8 cellular contexts compared by ENCODE assay signal in genomic region chr2:219598308-219599078, GRCh38. TPM values are rescaled to one million over a fixed set of nuclear protein-coding genes. Genes with fewer than 3 reads are reported as not detected.
DNase-seq lines count a peak whose midpoint lies in the region; ATAC-seq, FAIRE-seq and TF ChIP-seq lines count a peak whose summit lies in the region.

No MANE protein-coding gene starts in this region.

- WGBS in GM12878 (ENCODE audit: insufficient coverage, insufficient replicate concordance, low lambda C conversion rate, missing lambda C conversion rate), result 37% methylated on average over 9 of the region's 9 CpGs
- 34 to 44% methylated on average over 5 to 9 of the region's 9 CpGs for WGBS in mesodermal cell (ENCODE audit: insufficient coverage in 2 of 2), 2 experiments

- TF ChIP-seq POLR2A in GM12878 (IDR thresholded peaks at IDR 0.05; ENCODE audit: low read depth, low read length) (no peak), erythroblast (IDR thresholded peaks at IDR 0.05; ENCODE audit: low read length) (no peak)

- H3K36me3 ChIP-seq in GM12878 (ENCODE audit: control insufficient read depth in 2 of 2, insufficient read depth in 2 of 2, low read length in 1 of 2), result peaks cover 0 to 3% of the 10 kb centered on the region in 2 experiments; a peak in 3 of 4 replicates
- H3K36me3 ChIP-seq in mesodermal cell (ENCODE audit: control insufficient read depth, insufficient read depth, low read length), result peaks cover 11% of the 10 kb centered on the region

- DNase-seq in AG10803 (ENCODE audit: low read depth), result no peak
- no peak for DNase-seq in HFF-Myc (ENCODE audit: extremely low read depth, low read depth)
- no peak for DNase-seq in GM12878 (ENCODE audit: low read depth, low spot score)
- no peak for DNase-seq in erythroblast (lab: John Stamatoyannopoulos, UW)
- DNase-seq in activated effector memory CD4-positive, alpha-beta T cell treated with anti-CD3 and anti-CD28 coated beads, Interleukin-2, amount 50 U/mL, for 16 hours, result no peak
- no peak for DNase-seq in LoVo (ENCODE audit: low spot score)

- TF ChIP-seq EP300 in GM12878 (IDR thresholded peaks at IDR 0.05; ENCODE audit: borderline replicate concordance in 1 of 2, control insufficient read depth in 1 of 2, low read depth in 2 of 2, low read length in 2 of 2), result no peak

- H4K20me1 ChIP-seq in GM12878 (ENCODE audit: control insufficient read depth, insufficient read depth), result no peaks in the 10 kb centered on the region

- no peaks in the 10 kb centered on the region for H3K9me3 ChIP-seq in GM12878 (replicated peaks; ENCODE audit: control insufficient read depth, insufficient read depth, low read length)
- no peaks in the 10 kb centered on the region for H3K9me3 ChIP-seq in mesodermal cell (ENCODE audit: control insufficient read depth, low read length)

- peak; percentile 18 for FAIRE-seq in GM12878 (lab: Jason Lieb, UNC)

- H3K4me3 ChIP-seq in AG10803 (ENCODE audit: low read length) (peak overlapping the region; percentile 95), HFF-Myc (replicated peaks; ENCODE audit: low read depth, low read length) (peak overlapping the region; percentile 73), GM12878 (peak overlapping the region; percentile 74), mesodermal cell (ENCODE audit: extremely low read depth, insufficient read depth, low read length, poor library complexity, severe bottlenecking) (peak overlapping the region; percentile 66)

- ATAC-seq in GM12878 (peak; percentile 38; the same call in 2 of the 3 replicates), GM18519 (IDR thresholded peaks at IDR 0.05; ENCODE audit: low FRiP score, unreplicated experiment) (no peak)

- POLR2A ChIA-PET in GM12878 (lab: Charles Lee), result interaction anchor here (2.4 kb wide), 1 partner anchor 211 kb away, joined by 10 read pairs; the partner anchor contains the start of gene DNPEP

- no peaks in the 10 kb centered on the region for H3K79me2 ChIP-seq in GM12878 (ENCODE audit: control insufficient read depth, insufficient read depth, low read length)

- no peak for TF ChIP-seq RAD21 in GM12878 (IDR thresholded peaks at IDR 0.05; ENCODE audit: insufficient read depth, low read depth, low read length)

- H3K27me3 ChIP-seq in GM12878 (replicated peaks in 1 of 2; ENCODE audit: control insufficient read depth in 2 of 2, insufficient read depth in 2 of 2, low read length in 1 of 2), result no peaks in the 10 kb centered on the region

- RAD21 ChIA-PET in GM12878 (lab: Charles Lee; ENCODE audit: unreplicated experiment), result interaction anchor here (0.5 to 1.7 kb wide), 6 partner anchors 14 to 211 kb away, joined by 3 to 10 read pairs (median 4); partner anchors contain the start of genes CHPF, DNPEP, GMPPA and TMEM198

- peak overlapping the region; percentile 99 for H2AFZ ChIP-seq in GM12878 (ENCODE audit: control insufficient read depth, low read depth, low read length)

- H3K4me1 ChIP-seq in GM12878 (ENCODE audit: control insufficient read depth, insufficient read depth, low read length) (0 out of 2 replicates have a peak, but pooled peaks cover 8% of the 10 kb centered on the region), mesodermal cell (ENCODE audit: control insufficient read depth, insufficient read depth, low read length, poor library complexity, severe bottlenecking) (peaks cover 11% of the 10 kb centered on the region)

- intact Hi-C loops in GM12878 (cut with micrococcal nuclease; ENCODE audit: unreplicated experiment), result loop anchor here (2.0 to 5.0 kb wide), 2 partner anchors 58 to 321 kb away; partner anchors contain the start of gene DNAJB2

- peak overlapping the region; percentile 93 for H3K4me2 ChIP-seq in GM12878 (ENCODE audit: control insufficient read depth, insufficient read depth)

- peak overlapping the region; percentile 81; the same call in 1 of the 2 replicates for H3K27ac ChIP-seq in GM12878 (ENCODE audit: control insufficient read depth, insufficient read depth)
- peak overlapping the region; percentile 39 for H3K27ac ChIP-seq in mesodermal cell (ENCODE audit: low read depth, low read length, severe bottlenecking)

- CTCF ChIA-PET in GM12878 (lab: Yijun Ruan, JAX), result interaction anchor here (1.0 to 2.9 kb wide), 4 partner anchors 44 to 103 kb away, joined by 3 to 15 read pairs (median 10); a partner anchor contains a TSS

- in situ Hi-C loops in GM12878 (cut with MboI), result no loop called here

- H3K9ac ChIP-seq in GM12878 (ENCODE audit: control insufficient read depth, insufficient read depth, low read length), result peak overlapping the region; percentile 75

- SMC1A ChIA-PET in GM12878 (lab: Charles Lee; ENCODE audit: uncharacterized antibody, unreplicated experiment), result interaction anchor here (1.1 kb wide), 2 partner anchors 12 to 85 kb away, joined by 3 read pairs; no protein-coding TSS in a partner anchor

- BruUV-seq in GM12878 (replicated peaks; lab: Mats Ljungman, UMichigan), result TSS peak; percentile 87

- no peak for TF ChIP-seq CTCF in AG10803 (conservative IDR thresholded peaks at IDR 0.05; ENCODE audit: low read length)
- TF ChIP-seq CTCF in HFF-Myc (IDR thresholded peaks at IDR 0.05; ENCODE audit: low read depth, low read length, missing control alignments), result no peak
- no peak for TF ChIP-seq CTCF in GM12878 (IDR thresholded peaks at IDR 0.05 in 2 of 3, conservative IDR thresholded peaks at IDR 0.05 in 1 of 3; ENCODE audit: control insufficient read depth in 2 of 3, extremely low read depth in 1 of 3, insufficient read depth in 1 of 3, low read depth in 3 of 3, low read length in 3 of 3)

RNA-seq across cellular contexts. Expression of gene STK11IP, which starts 0.8 kb away (rescaled TPM):
- total RNA-seq in GM12878 (2013; cell fraction: nucleolus; rRNA removed), result 31.9 and 33.6 TPM in 2 replicates
- total RNA-seq in GM12878 (2014; rRNA removed) (13.3 and 14.8 TPM in 2 replicates), GM12878 (2014; rRNA removed; fragmentation: Illumina TruSeq; extraction: Trizol) (5.2 and 5.7 TPM in 2 replicates), GM12878 (2021) (21.3 and 24.0 TPM in 2 replicates)
- 7.0 TPM for polyA plus RNA-seq in GM12878 (2011; ENCODE audit: low read depth)
- polyA plus RNA-seq in GM12878 (2011; rRNA removed) (5.7 and 11.6 TPM in 2 replicates), GM12878 (2014; fragmentation: Illumina TruSeq; extraction: Trizol) (1.9 and 9.0 TPM in 2 replicates), GM12878 (2014; fragmentation: Nextera tagmentation; extraction: Ambion mirVana) (1 to 10 TPM in 1 of 2 experiments, under 1 TPM in 1; 0.42 to 1.6 TPM), GM12878 (2014; rRNA removed) (15.7 and 17.0 TPM in 2 replicates), GM12878 (2016; fragmentation: Nextera tagmentation; extraction: Ambion mirVana) (10 to 100 TPM; 11.3 to 12.2 TPM)
- 9.9 and 11.9 TPM in 2 replicates for polyA plus RNA-seq in GM12878 (2011; cell fraction: cytosol; rRNA removed)
- polyA plus RNA-seq in GM12878 (2011; cell fraction: nucleus; rRNA removed), result 140 and 164 TPM in 2 replicates
- 18.0 and 24.2 TPM in 2 replicates for polyA plus RNA-seq in GM12878 (2012)
- polyA minus RNA-seq in GM12878 (2011; rRNA and poly(A)+ RNA removed), result 13.3 and 15.7 TPM in 2 replicates
- polyA minus RNA-seq in GM12878 (2011; cell fraction: cytosol; rRNA and poly(A)+ RNA removed), result 7.6 and 7.9 TPM in 2 replicates
- polyA minus RNA-seq in GM12878 (2011; cell fraction: nucleus; rRNA and poly(A)+ RNA removed), result 34.1 and 49.3 TPM in 2 replicates
- 17.4 TPM for polyA plus RNA-seq in mesodermal cell (2013, experiment 1 of 2)
- polyA plus RNA-seq in mesodermal cell (2013, experiment 2 of 2), result 14.3 TPM

RNA-seq across cellular contexts. Expression of gene INHA, which starts 26.4 kb away (rescaled TPM):
- not detected in 2 replicates for total RNA-seq in GM12878 (2013; cell fraction: nucleolus; rRNA removed)
- total RNA-seq in GM12878 (2014; rRNA removed) (not detected in 2 replicates), GM12878 (2014; rRNA removed; fragmentation: Illumina TruSeq; extraction: Trizol) (not detected in 2 replicates), GM12878 (2021) (not detected in 2 replicates)
- polyA plus RNA-seq in GM12878 (2011; ENCODE audit: low read depth), result not detected
- polyA plus RNA-seq in GM12878 (2011; rRNA removed) (not detected in 2 replicates), GM12878 (2014; fragmentation: Illumina TruSeq; extraction: Trizol) (not detected in 2 replicates), GM12878 (2014; fragmentation: Nextera tagmentation; extraction: Ambion mirVana) (not detected), GM12878 (2014; rRNA removed) (not detected in 2 replicates), GM12878 (2016; fragmentation: Nextera tagmentation; extraction: Ambion mirVana) (not detected)
- not detected in 2 replicates for polyA plus RNA-seq in GM12878 (2011; cell fraction: cytosol; rRNA removed)
- polyA plus RNA-seq in GM12878 (2011; cell fraction: nucleus; rRNA removed), result not detected in 2 replicates
- polyA plus RNA-seq in GM12878 (2012), result not detected in 2 replicates
- not detected in 2 replicates for polyA minus RNA-seq in GM12878 (2011; rRNA and poly(A)+ RNA removed)
- polyA minus RNA-seq in GM12878 (2011; cell fraction: cytosol; rRNA and poly(A)+ RNA removed), result not detected in 2 replicates
- polyA minus RNA-seq in GM12878 (2011; cell fraction: nucleus; rRNA and poly(A)+ RNA removed), result not detected in 2 replicates
- polyA plus RNA-seq in mesodermal cell (2013, experiment 1 of 2), result 0.33 TPM
- 0.51 TPM for polyA plus RNA-seq in mesodermal cell (2013, experiment 2 of 2)

RNA-seq across cellular contexts. Expression of gene OBSL1, which starts 27.2 kb away (rescaled TPM):
- total RNA-seq in GM12878 (2013; cell fraction: nucleolus; rRNA removed), result not detected in 2 replicates
- total RNA-seq in GM12878 (2014; rRNA removed), result not detected in 2 replicates
- total RNA-seq in GM12878 (2014; rRNA removed; fragmentation: Illumina TruSeq; extraction: Trizol), result not detected in 2 replicates
- 0.48 and 0.77 TPM in 2 replicates for total RNA-seq in GM12878 (2021)
- not detected for polyA plus RNA-seq in GM12878 (2011; ENCODE audit: low read depth)
- polyA plus RNA-seq in GM12878 (2011; rRNA removed), result not detected in 2 replicates
- polyA plus RNA-seq in GM12878 (2011; cell fraction: cytosol; rRNA removed), result not detected in 2 replicates
- 0.07 and 0.10 TPM in 2 replicates for polyA plus RNA-seq in GM12878 (2011; cell fraction: nucleus; rRNA removed)
- polyA plus RNA-seq in GM12878 (2012), result 0.20 TPM in 1 of 2 replicates, not detected in the other
- polyA plus RNA-seq in GM12878 (2014; fragmentation: Illumina TruSeq; extraction: Trizol), result not detected in 2 replicates
- not detected for polyA plus RNA-seq in GM12878 (2014; fragmentation: Nextera tagmentation; extraction: Ambion mirVana)
- not detected in 2 replicates for polyA plus RNA-seq in GM12878 (2014; rRNA removed)
- under 1 TPM in 1 of 2 experiments, not detected in 1; 0.14 TPM for polyA plus RNA-seq in GM12878 (2016; fragmentation: Nextera tagmentation; extraction: Ambion mirVana)
- polyA minus RNA-seq in GM12878 (2011; rRNA and poly(A)+ RNA removed), result 0.07 TPM in 1 of 2 replicates, not detected in the other
- polyA minus RNA-seq in GM12878 (2011; cell fraction: cytosol; rRNA and poly(A)+ RNA removed), result 0.94 and 1.3 TPM in 2 replicates
- polyA minus RNA-seq in GM12878 (2011; cell fraction: nucleus; rRNA and poly(A)+ RNA removed), result 0.29 TPM in 1 of 2 replicates, not detected in the other
- polyA plus RNA-seq in mesodermal cell (2013, experiment 1 of 2), result 75.2 TPM
- polyA plus RNA-seq in mesodermal cell (2013, experiment 2 of 2), result 64.3 TPM

RNA-seq across cellular contexts. Expression of gene SLC4A3, which starts 28.9 kb away (rescaled TPM):
- total RNA-seq in GM12878 (2013; cell fraction: nucleolus; rRNA removed), result not detected in 2 replicates
- total RNA-seq in GM12878 (2014; rRNA removed), result not detected in 2 replicates
- total RNA-seq in GM12878 (2014; rRNA removed; fragmentation: Illumina TruSeq; extraction: Trizol), result not detected in 2 replicates
- 0.05 TPM in 1 of 2 replicates, not detected in the other for total RNA-seq in GM12878 (2021)
- polyA plus RNA-seq in GM12878 (2011; ENCODE audit: low read depth), result not detected
- 0.05 TPM in 1 of 2 replicates, not detected in the other for polyA plus RNA-seq in GM12878 (2011; rRNA removed)
- 0.12 and 0.13 TPM in 2 replicates for polyA plus RNA-seq in GM12878 (2011; cell fraction: cytosol; rRNA removed)
- 0.12 and 0.21 TPM in 2 replicates for polyA plus RNA-seq in GM12878 (2011; cell fraction: nucleus; rRNA removed)
- polyA plus RNA-seq in GM12878 (2012), result not detected in 2 replicates
- polyA plus RNA-seq in GM12878 (2014; fragmentation: Illumina TruSeq; extraction: Trizol), result not detected in 2 replicates
- polyA plus RNA-seq in GM12878 (2014; fragmentation: Nextera tagmentation; extraction: Ambion mirVana), result not detected
- polyA plus RNA-seq in GM12878 (2014; rRNA removed), result not detected in 2 replicates
- polyA plus RNA-seq in GM12878 (2016; fragmentation: Nextera tagmentation; extraction: Ambion mirVana), result under 1 TPM in 1 of 2 experiments, not detected in 1; 0.08 TPM
- 0.15 TPM in 1 of 2 replicates, not detected in the other for polyA minus RNA-seq in GM12878 (2011; rRNA and poly(A)+ RNA removed)
- not detected in 2 replicates for polyA minus RNA-seq in GM12878 (2011; cell fraction: cytosol; rRNA and poly(A)+ RNA removed)
- polyA minus RNA-seq in GM12878 (2011; cell fraction: nucleus; rRNA and poly(A)+ RNA removed), result not detected in 2 replicates
- polyA plus RNA-seq in mesodermal cell (2013, experiment 1 of 2), result 5.6 TPM
- 5.8 TPM for polyA plus RNA-seq in mesodermal cell (2013, experiment 2 of 2)

RNA-seq across cellular contexts. Expression of gene TMEM198, which starts 54.7 kb away (rescaled TPM):
- 0.69 and 1.1 TPM in 2 replicates for total RNA-seq in GM12878 (2013; cell fraction: nucleolus; rRNA removed)
- total RNA-seq in GM12878 (2014; rRNA removed) (0.49 and 0.73 TPM in 2 replicates), GM12878 (2014; rRNA removed; fragmentation: Illumina TruSeq; extraction: Trizol) (0.23 and 0.27 TPM in 2 replicates), GM12878 (2021) (1.1 and 1.2 TPM in 2 replicates)
- 0.10 TPM for polyA plus RNA-seq in GM12878 (2011; ENCODE audit: low read depth)
- polyA plus RNA-seq in GM12878 (2011; rRNA removed) (0.23 and 0.56 TPM in 2 replicates), GM12878 (2014; fragmentation: Illumina TruSeq; extraction: Trizol) (0.16 TPM in 1 of 2 replicates, not detected in the other), GM12878 (2014; fragmentation: Nextera tagmentation; extraction: Ambion mirVana) (not detected), GM12878 (2014; rRNA removed) (1.2 TPM in 2 replicates), GM12878 (2016; fragmentation: Nextera tagmentation; extraction: Ambion mirVana) (under 1 TPM; 0.46 to 0.92 TPM)
- polyA plus RNA-seq in GM12878 (2011; cell fraction: cytosol; rRNA removed), result 0.90 and 1.5 TPM in 2 replicates
- 10.8 and 15.0 TPM in 2 replicates for polyA plus RNA-seq in GM12878 (2011; cell fraction: nucleus; rRNA removed)
- polyA plus RNA-seq in GM12878 (2012), result 0.65 and 0.67 TPM in 2 replicates
- polyA minus RNA-seq in GM12878 (2011; rRNA and poly(A)+ RNA removed), result 0.22 and 0.46 TPM in 2 replicates
- polyA minus RNA-seq in GM12878 (2011; cell fraction: cytosol; rRNA and poly(A)+ RNA removed), result not detected in 2 replicates
- polyA minus RNA-seq in GM12878 (2011; cell fraction: nucleus; rRNA and poly(A)+ RNA removed), result 0.48 and 0.86 TPM in 2 replicates
- 4.3 TPM for polyA plus RNA-seq in mesodermal cell (2013, experiment 1 of 2)
- 3.3 TPM for polyA plus RNA-seq in mesodermal cell (2013, experiment 2 of 2)
